ENCODE assay signal across 8 cellular contexts in genomic region chr4:34720563-34720962, GRCh38.
DNase-seq lines count a peak whose midpoint lies in the region; TF ChIP-seq lines count a peak whose summit lies in the region.

No MANE protein-coding gene starts in this region.

- WGBS in ovary, 3 donors = 3 to 8% (median 4%) methylated on average over 1 of the region's 1 CpG
- 2 to 21% (median 6%) methylated on average over 1 of the region's 1 CpG for WGBS in stomach, 5 donors

- no peak overlapping the region for H3K27ac ChIP-seq in cardiac muscle cell
- no peak overlapping the region for H3K27ac ChIP-seq in right atrium auricular region
- H3K27ac ChIP-seq in ovary = no peak overlapping the region
- no peak overlapping the region for H3K27ac ChIP-seq in CD4-positive, alpha-beta memory T cell (ENCODE audit: low read depth, low read length)
- H3K27ac ChIP-seq in stomach = no peak overlapping the region

- TF ChIP-seq POLR2A in ovary (IDR thresholded peaks at IDR 0.05) (no peak), stomach (IDR thresholded peaks at IDR 0.05) (no peak)

- H3K36me3 Mint-ChIP-seq in CD4-positive, alpha-beta memory T cell = no peaks in the 10 kb centered on the region

- intact Hi-C loops in ovary (cut with DNase I) = no loop called here
- intact Hi-C loops in CD4-positive, alpha-beta memory T cell (cut with micrococcal nuclease) = no loop called here
- intact Hi-C loops in stomach (cut with DNase I; ENCODE audit: low total_unique reads) = no loop called here

- peaks cover 0 to 4% (median under 1%) of the 10 kb centered on the region in 8 donors for H3K9me3 Mint-ChIP-seq in CD4-positive, alpha-beta memory T cell

- H3K4me1 ChIP-seq in cardiac muscle cell (ENCODE audit: low read depth) (no peaks in the 10 kb centered on the region), right atrium auricular region (no peaks in the 10 kb centered on the region), ovary (ENCODE audit: insufficient read depth) (no peaks in the 10 kb centered on the region), stomach (no peaks in the 10 kb centered on the region)
- no peaks in the 10 kb centered on the region for H3K4me1 ChIP-seq in CD4-positive, alpha-beta memory T cell (ENCODE audit: insufficient read depth, low read length)

- DNase-seq in cardiac muscle cell (ENCODE audit: low read depth in 1 of 2, low spot score in 1 of 2) (peak; percentile 58 to 65), right atrium auricular region (ENCODE audit: low spot score) (no peak), NCI-H345 treated with DMSO at 0.1 percent for 48 hours (lab: John Stamatoyannopoulos, UW; ENCODE audit: unreplicated experiment) (peak; percentile 21), dermis blood vessel endothelial cell (peak; percentile 7), renal cortical epithelial cell (ENCODE audit: low read depth) (peak; percentile 42), ovary (no peak), stomach (no peak)
- no peak for DNase-seq in CD4-positive, alpha-beta memory T cell

- TF ChIP-seq CTCF in cardiac muscle cell (IDR thresholded peaks at IDR 0.05; ENCODE audit: low read depth, low read length) (peak; percentile 54), right atrium auricular region (IDR thresholded peaks at IDR 0.05) (peak in 1 of 2 donors; percentile 44), ovary (IDR thresholded peaks at IDR 0.05) (no peak), stomach (IDR thresholded peaks at IDR 0.05) (peak in 1 of 7 experiments; percentile 19)

- H3K4me3 ChIP-seq in cardiac muscle cell (no peak overlapping the region), right atrium auricular region (no peak overlapping the region), ovary (no peak overlapping the region), stomach (no peak overlapping the region)
- no peak overlapping the region for H3K4me3 ChIP-seq in CD4-positive, alpha-beta memory T cell (ENCODE audit: low read length in 2 of 2)

- H3K27ac Mint-ChIP-seq in CD4-positive, alpha-beta memory T cell = no peak overlapping the region

- H3K36me3 ChIP-seq in cardiac muscle cell (no peaks in the 10 kb centered on the region), right atrium auricular region (no peaks in the 10 kb centered on the region), ovary (no peaks in the 10 kb centered on the region), stomach (no peaks in the 10 kb centered on the region)
- no peaks in the 10 kb centered on the region for H3K36me3 ChIP-seq in CD4-positive, alpha-beta memory T cell (ENCODE audit: insufficient read depth, low read length)

- TF ChIP-seq EP300 in ovary (IDR thresholded peaks at IDR 0.05) = no peak
- TF ChIP-seq EP300 in stomach (IDR thresholded peaks at IDR 0.05) = no peak

- H3K27me3 ChIP-seq in cardiac muscle cell = no peaks in the 10 kb centered on the region
- H3K27me3 ChIP-seq in right atrium auricular region = no peaks in the 10 kb centered on the region
- no peaks in the 10 kb centered on the region for H3K27me3 ChIP-seq in ovary
- no peaks in the 10 kb centered on the region for H3K27me3 ChIP-seq in CD4-positive, alpha-beta memory T cell (ENCODE audit: insufficient read depth, low read length)
- H3K27me3 ChIP-seq in stomach = no peaks in the 10 kb centered on the region

- POLR2A ChIA-PET in CD4-positive, alpha-beta memory T cell (lab: Charles Lee; ENCODE audit: partially characterized antibody) = no interaction called here

- H3K4me1 Mint-ChIP-seq in CD4-positive, alpha-beta memory T cell = no peaks in the 10 kb centered on the region

- H3K9me3 ChIP-seq in cardiac muscle cell (ENCODE audit: low read depth) (no peaks in the 10 kb centered on the region), right atrium auricular region (no peaks in the 10 kb centered on the region), ovary (no peaks in the 10 kb centered on the region), stomach (no peaks in the 10 kb centered on the region)
- H3K9me3 ChIP-seq in CD4-positive, alpha-beta memory T cell (ENCODE audit: control insufficient read depth in 1 of 2, low read length in 2 of 2) = no peaks in the 10 kb centered on the region

- no peaks in the 10 kb centered on the region for H3K27me3 Mint-ChIP-seq in CD4-positive, alpha-beta memory T cell

- no peak overlapping the region for H3K4me3 Mint-ChIP-seq in CD4-positive, alpha-beta memory T cell

- CTCF ChIA-PET in CD4-positive, alpha-beta memory T cell (lab: Charles Lee; ENCODE audit: partially characterized antibody) = no interaction called here

Comparison
In these comparisons a context has a peak if more than half of its experiments do, and no peak if none do; other contexts are left out.
1. DNase-seq: peak in cardiac muscle cell (2 of 2), NCI-H345 treated with DMSO at 0.1 percent for 48 hours (single experiment), dermis blood vessel endothelial cell (single experiment) and renal cortical epithelial cell (single experiment); none in right atrium auricular region (single experiment), ovary (0 of 5), CD4-positive, alpha-beta memory T cell (0 of 5) and stomach (single experiment).